In genomic region chr12:14283489-14284144, GRCh38 we compare ENCODE assay signal across 8 cellular contexts.
A peak's percentile ranks its signal among the peaks of the same experiment; 100 is the strongest.
DNase-seq lines count a peak whose midpoint lies in the region; ATAC-seq, FAIRE-seq and TF ChIP-seq lines count a peak whose summit lies in the region.

No MANE protein-coding gene starts in this region.

- H3K36me3 ChIP-seq in HepG2 (replicated peaks in 1 of 2; ENCODE audit: control insufficient read depth in 1 of 2, insufficient read depth in 2 of 2, low read length in 2 of 2) (no peaks in the 10 kb centered on the region), right lobe of liver (no peaks in the 10 kb centered on the region), upper lobe of right lung (no peaks in the 10 kb centered on the region)
- H3K36me3 ChIP-seq in effector memory CD4-positive, alpha-beta T cell (ENCODE audit: control insufficient read depth, insufficient read depth, low read length), result no peaks in the 10 kb centered on the region

- no peak overlapping the region for H3K9ac ChIP-seq in HepG2 (ENCODE audit: insufficient read depth, low read depth, low read length)

- WGBS in HepG2 (ENCODE audit: low lambda C conversion rate), result 14% methylated on average over 6 of the region's 6 CpGs
- 58% methylated on average over 6 of the region's 6 CpGs for WGBS in right lobe of liver (ENCODE audit: insufficient coverage, low coverage, low lambda C conversion rate, missing lambda C conversion rate)

- H3K4me2 ChIP-seq in HepG2 (ENCODE audit: low read depth, low read length), result peak overlapping the region; percentile 59

- DNase-seq in HepG2 (ENCODE audit: low spot score) (no peak), right lobe of liver (no peak), upper lobe of right lung (no peak), GOT3 (lab: John Stamatoyannopoulos, UW) (no peak)
- no peak for DNase-seq in activated naive CD8-positive, alpha-beta T cell treated with anti-CD3 and anti-CD28 coated beads for 36 hours
- no peak for DNase-seq in effector memory CD4-positive, alpha-beta T cell

- H3K4me3 ChIP-seq in HepG2 (replicated peaks in 1 of 3; ENCODE audit: insufficient read depth in 1 of 3, low read depth in 2 of 3, low read length in 3 of 3) (no peak overlapping the region), right lobe of liver (no peak overlapping the region), upper lobe of right lung (no peak overlapping the region)
- no peak overlapping the region for H3K4me3 ChIP-seq in effector memory CD4-positive, alpha-beta T cell (ENCODE audit: insufficient read depth, low read depth, low read length, poor library complexity, severe bottlenecking)

- no peaks in the 10 kb centered on the region for H4K20me1 ChIP-seq in HepG2 (ENCODE audit: insufficient read depth, low read length)

- BruUV-seq in HepG2 (replicated peaks; lab: Mats Ljungman, UMichigan), result no TSS peak

- no peaks in the 10 kb centered on the region for H3K79me2 ChIP-seq in HepG2 (ENCODE audit: insufficient read depth, low read length)

- POLR2A ChIA-PET in HepG2 (lab: Yijun Ruan, JAX), result no interaction called here

- TF ChIP-seq CTCF in HepG2 (CRISPR knock-in tag; IDR thresholded peaks at IDR 0.05) (no peak), right lobe of liver (IDR thresholded peaks at IDR 0.05) (no peak), upper lobe of right lung (IDR thresholded peaks at IDR 0.05) (no peak)

- TF ChIP-seq RAD21 in HepG2 (CRISPR knock-in tag; IDR thresholded peaks at IDR 0.05), result no peak

- in situ Hi-C loops in HepG2 (cut with HindIII; ENCODE audit: extremely low pct_ligation_motif_present, low pct_unique_long_range_greater_than_20kb), result no loop called here

- no peaks in the 10 kb centered on the region; the same call in 1 of the 2 replicates for H3K9me3 ChIP-seq in HepG2 (ENCODE audit: low read length)
- no peaks in the 10 kb centered on the region for H3K9me3 ChIP-seq in right lobe of liver
- no peaks in the 10 kb centered on the region for H3K9me3 ChIP-seq in upper lobe of right lung
- no peaks in the 10 kb centered on the region for H3K9me3 ChIP-seq in effector memory CD4-positive, alpha-beta T cell (ENCODE audit: control insufficient read depth, low read length)

- TF ChIP-seq POLR2A in HepG2 (IDR thresholded peaks at IDR 0.05; ENCODE audit: insufficient read depth in 1 of 2, low read depth in 2 of 2, low read length in 2 of 2) (no peak), right lobe of liver (IDR thresholded peaks at IDR 0.05) (no peak)

- H3K27ac ChIP-seq in HepG2 (ENCODE audit: extremely low read length, insufficient read depth, low read length) (no peak overlapping the region), right lobe of liver (no peak overlapping the region), upper lobe of right lung (peak overlapping the region; percentile 3)
- H3K27ac ChIP-seq in effector memory CD4-positive, alpha-beta T cell (ENCODE audit: insufficient read depth, low read length, poor library complexity, severe bottlenecking), result no peak overlapping the region

- no peak for FAIRE-seq in HepG2 (lab: Jason Lieb, UNC)

- H3K4me1 ChIP-seq in HepG2 (ENCODE audit: insufficient read depth, low read length), result peaks cover 13% of the 10 kb centered on the region
- H3K4me1 ChIP-seq in right lobe of liver, result no peaks in the 10 kb centered on the region
- peaks cover 7% of the 10 kb centered on the region for H3K4me1 ChIP-seq in upper lobe of right lung
- no peaks in the 10 kb centered on the region for H3K4me1 ChIP-seq in effector memory CD4-positive, alpha-beta T cell (ENCODE audit: control insufficient read depth, insufficient read depth, low read length, poor library complexity, severe bottlenecking)

- H3K36me3 Mint-ChIP-seq in activated naive CD8-positive, alpha-beta T cell treated with anti-CD3 and anti-CD28 coated beads for 36 hours, result peaks cover 4% of the 10 kb centered on the region

- peaks cover 10% of the 10 kb centered on the region for H3K9me3 Mint-ChIP-seq in activated naive CD8-positive, alpha-beta T cell treated with anti-CD3 and anti-CD28 coated beads for 36 hours

- peak; percentile 60 for ATAC-seq in HepG2
- ATAC-seq in right lobe of liver, result no peak
- ATAC-seq in HG03432 (IDR thresholded peaks at IDR 0.05; ENCODE audit: unreplicated experiment), result peak; percentile 51
- peak; percentile 30 for ATAC-seq in upper lobe of right lung
- no peak for ATAC-seq in GM18520 (IDR thresholded peaks at IDR 0.05; ENCODE audit: unreplicated experiment)

- no peak overlapping the region for H3K4me3 Mint-ChIP-seq in activated naive CD8-positive, alpha-beta T cell treated with anti-CD3 and anti-CD28 coated beads for 36 hours

- H3K27ac Mint-ChIP-seq in activated naive CD8-positive, alpha-beta T cell treated with anti-CD3 and anti-CD28 coated beads for 36 hours, result peak overlapping the region; percentile 40

- H3K27me3 Mint-ChIP-seq in activated naive CD8-positive, alpha-beta T cell treated with anti-CD3 and anti-CD28 coated beads for 36 hours, result no peaks in the 10 kb centered on the region

- no peak overlapping the region for H2AFZ ChIP-seq in HepG2 (ENCODE audit: low read length)

- peaks cover 6% of the 10 kb centered on the region for H3K4me1 Mint-ChIP-seq in activated naive CD8-positive, alpha-beta T cell treated with anti-CD3 and anti-CD28 coated beads for 36 hours

- intact Hi-C loops in HepG2 (cut with micrococcal nuclease; ENCODE audit: unreplicated experiment), result no loop called here
- intact Hi-C loops in right lobe of liver (cut with DNase I), result loop anchor here in 1 of 2 donors (10.0 kb wide), 1 partner anchor 71 kb away; no protein-coding TSS in a partner anchor
- intact Hi-C loops in upper lobe of right lung (cut with DNase I), result no loop called here

- TF ChIP-seq EP300 in HepG2 (IDR thresholded peaks at IDR 0.05; ENCODE audit: low read depth in 2 of 2, low read length in 2 of 2) (no peak), HepG2 (CRISPR knock-in tag; IDR thresholded peaks at IDR 0.05; ENCODE audit: borderline replicate concordance) (no peak)

- CTCF ChIA-PET in HepG2 (lab: Yijun Ruan, JAX; ENCODE audit: low intra/inter-chr PET ratio, low total read pairs), result no interaction called here

- no peaks in the 10 kb centered on the region for H3K27me3 ChIP-seq in HepG2 (ENCODE audit: control insufficient read depth in 1 of 2, insufficient read depth in 2 of 2, low read length in 2 of 2)
- no peaks in the 10 kb centered on the region for H3K27me3 ChIP-seq in right lobe of liver
- H3K27me3 ChIP-seq in upper lobe of right lung, result no peaks in the 10 kb centered on the region
- H3K27me3 ChIP-seq in effector memory CD4-positive, alpha-beta T cell (replicated peaks; ENCODE audit: control insufficient read depth, insufficient read depth, low read length, poor library complexity, severe bottlenecking), result no peaks in the 10 kb centered on the region

TF ChIP-seq in HepG2, 621 proteins besides CTCF, POLR2A, EP300 and RAD21:
- TF ChIP-seq SOX6 (IDR thresholded peaks at IDR 0.05) (no peak), SOX6 (CRISPR knock-in tag; IDR thresholded peaks at IDR 0.05) (0 out of 2 replicates have a peak, but pooled peaks have one; percentile 18), SOX13 (IDR thresholded peaks at IDR 0.05) (no peak), SOX13 (CRISPR knock-in tag; conservative IDR thresholded peaks at IDR 0.05 in 1 of 2, IDR thresholded peaks at IDR 0.05 in 1 of 2) (peak in 1 of 2 experiments; percentile 17; a peak in 1 of 4 replicates), HDAC1 (CRISPR knock-in tag; IDR thresholded peaks at IDR 0.05) (no peak)

Comparison
In these comparisons a context has a peak if more than half of its experiments do, and no peak if none do; other contexts are left out.
1. ATAC-seq: peak in HepG2 (single experiment), HG03432 (single experiment) and upper lobe of right lung (single experiment); none in right lobe of liver (0 of 4) and GM18520 (single experiment).